Comparison of ENCODE assay signal across 1 cellular context in the genomic region with DNA sequence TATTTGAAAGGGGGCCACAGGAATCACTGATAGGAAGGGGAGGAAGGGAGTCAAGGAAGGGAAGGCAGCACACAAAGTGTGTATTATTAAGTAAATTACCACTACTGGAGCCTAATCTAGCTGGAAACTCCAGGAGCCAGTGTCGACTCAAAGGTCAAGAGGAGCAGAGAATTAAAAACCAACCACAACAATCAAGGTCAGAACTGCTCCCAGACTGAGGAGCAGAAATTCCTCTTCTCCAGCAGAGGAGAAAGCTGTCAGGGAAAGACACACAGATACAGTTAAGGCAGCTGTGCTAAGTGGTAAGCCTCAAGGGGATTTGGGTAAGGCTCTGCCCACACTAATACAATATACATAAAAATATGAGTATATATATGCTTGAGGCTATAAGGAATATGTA.
TF ChIP-seq lines count a peak whose summit lies in the region.

No MANE protein-coding gene starts in this region.

TF ChIP-seq in WTC11, 78 proteins besides CTCF, POLR2A, EP300 and RAD21 (continued from another document):
- TF ChIP-seq, protein P1, sequence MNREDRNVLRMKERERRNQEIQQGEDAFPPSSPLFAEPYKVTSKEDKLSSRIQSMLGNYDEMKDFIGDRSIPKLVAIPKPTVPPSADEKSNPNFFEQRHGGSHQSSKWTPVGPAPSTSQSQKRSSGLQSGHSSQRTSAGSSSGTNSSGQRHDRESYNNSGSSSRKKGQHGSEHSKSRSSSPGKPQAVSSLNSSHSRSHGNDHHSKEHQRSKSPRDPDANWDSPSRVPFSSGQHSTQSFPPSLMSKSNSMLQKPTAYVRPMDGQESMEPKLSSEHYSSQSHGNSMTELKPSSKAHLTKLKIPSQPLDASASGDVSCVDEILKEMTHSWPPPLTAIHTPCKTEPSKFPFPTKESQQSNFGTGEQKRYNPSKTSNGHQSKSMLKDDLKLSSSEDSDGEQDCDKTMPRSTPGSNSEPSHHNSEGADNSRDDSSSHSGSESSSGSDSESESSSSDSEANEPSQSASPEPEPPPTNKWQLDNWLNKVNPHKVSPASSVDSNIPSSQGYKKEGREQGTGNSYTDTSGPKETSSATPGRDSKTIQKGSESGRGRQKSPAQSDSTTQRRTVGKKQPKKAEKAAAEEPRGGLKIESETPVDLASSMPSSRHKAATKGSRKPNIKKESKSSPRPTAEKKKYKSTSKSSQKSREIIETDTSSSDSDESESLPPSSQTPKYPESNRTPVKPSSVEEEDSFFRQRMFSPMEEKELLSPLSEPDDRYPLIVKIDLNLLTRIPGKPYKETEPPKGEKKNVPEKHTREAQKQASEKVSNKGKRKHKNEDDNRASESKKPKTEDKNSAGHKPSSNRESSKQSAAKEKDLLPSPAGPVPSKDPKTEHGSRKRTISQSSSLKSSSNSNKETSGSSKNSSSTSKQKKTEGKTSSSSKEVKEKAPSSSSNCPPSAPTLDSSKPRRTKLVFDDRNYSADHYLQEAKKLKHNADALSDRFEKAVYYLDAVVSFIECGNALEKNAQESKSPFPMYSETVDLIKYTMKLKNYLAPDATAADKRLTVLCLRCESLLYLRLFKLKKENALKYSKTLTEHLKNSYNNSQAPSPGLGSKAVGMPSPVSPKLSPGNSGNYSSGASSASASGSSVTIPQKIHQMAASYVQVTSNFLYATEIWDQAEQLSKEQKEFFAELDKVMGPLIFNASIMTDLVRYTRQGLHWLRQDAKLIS (CRISPR knock-in tag; IDR thresholded peaks at IDR 0.05; ENCODE audit: borderline replicate concordance), result no peak
- no peak for TF ChIP-seq PRRX2 (CRISPR knock-in tag; IDR thresholded peaks at IDR 0.05)
- TF ChIP-seq, protein P2, sequence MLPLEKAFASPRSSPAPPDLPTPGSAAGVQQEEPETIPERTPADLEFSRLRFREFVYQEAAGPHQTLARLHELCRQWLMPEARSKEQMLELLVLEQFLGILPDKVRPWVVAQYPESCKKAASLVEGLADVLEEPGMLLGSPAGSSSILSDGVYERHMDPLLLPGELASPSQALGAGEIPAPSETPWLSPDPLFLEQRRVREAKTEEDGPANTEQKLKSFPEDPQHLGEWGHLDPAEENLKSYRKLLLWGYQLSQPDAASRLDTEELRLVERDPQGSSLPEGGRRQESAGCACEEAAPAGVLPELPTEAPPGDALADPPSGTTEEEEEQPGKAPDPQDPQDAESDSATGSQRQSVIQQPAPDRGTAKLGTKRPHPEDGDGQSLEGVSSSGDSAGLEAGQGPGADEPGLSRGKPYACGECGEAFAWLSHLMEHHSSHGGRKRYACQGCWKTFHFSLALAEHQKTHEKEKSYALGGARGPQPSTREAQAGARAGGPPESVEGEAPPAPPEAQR (CRISPR knock-in tag; IDR thresholded peaks at IDR 0.05), result no peak
- no peak for TF ChIP-seq NFYB (CRISPR knock-in tag; conservative IDR thresholded peaks at IDR 0.05; ENCODE audit: low read depth)
- no peak for TF ChIP-seq NFE2L1 (CRISPR knock-in tag; IDR thresholded peaks at IDR 0.05)
- TF ChIP-seq, protein P3, sequence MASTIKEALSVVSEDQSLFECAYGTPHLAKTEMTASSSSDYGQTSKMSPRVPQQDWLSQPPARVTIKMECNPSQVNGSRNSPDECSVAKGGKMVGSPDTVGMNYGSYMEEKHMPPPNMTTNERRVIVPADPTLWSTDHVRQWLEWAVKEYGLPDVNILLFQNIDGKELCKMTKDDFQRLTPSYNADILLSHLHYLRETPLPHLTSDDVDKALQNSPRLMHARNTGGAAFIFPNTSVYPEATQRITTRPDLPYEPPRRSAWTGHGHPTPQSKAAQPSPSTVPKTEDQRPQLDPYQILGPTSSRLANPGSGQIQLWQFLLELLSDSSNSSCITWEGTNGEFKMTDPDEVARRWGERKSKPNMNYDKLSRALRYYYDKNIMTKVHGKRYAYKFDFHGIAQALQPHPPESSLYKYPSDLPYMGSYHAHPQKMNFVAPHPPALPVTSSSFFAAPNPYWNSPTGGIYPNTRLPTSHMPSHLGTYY (CRISPR knock-in tag; IDR thresholded peaks at IDR 0.05), result no peak
- no peak for TF ChIP-seq ELF4 (CRISPR knock-in tag; IDR thresholded peaks at IDR 0.05; ENCODE audit: low read depth)
- no peak for TF ChIP-seq TEAD4 (CRISPR knock-in tag; IDR thresholded peaks at IDR 0.05)
- no peak for TF ChIP-seq CREB1 (CRISPR knock-in tag; IDR thresholded peaks at IDR 0.05)
- TF ChIP-seq NR3C1 (CRISPR knock-in tag; conservative IDR thresholded peaks at IDR 0.05; ENCODE audit: low read depth), result no peak
- no peak for TF ChIP-seq ZBTB21 (CRISPR knock-in tag; IDR thresholded peaks at IDR 0.05; ENCODE audit: borderline replicate concordance)
- no peak for TF ChIP-seq ZNF263 (CRISPR knock-in tag; IDR thresholded peaks at IDR 0.05; ENCODE audit: low read depth)
